In the genomic region with DNA sequence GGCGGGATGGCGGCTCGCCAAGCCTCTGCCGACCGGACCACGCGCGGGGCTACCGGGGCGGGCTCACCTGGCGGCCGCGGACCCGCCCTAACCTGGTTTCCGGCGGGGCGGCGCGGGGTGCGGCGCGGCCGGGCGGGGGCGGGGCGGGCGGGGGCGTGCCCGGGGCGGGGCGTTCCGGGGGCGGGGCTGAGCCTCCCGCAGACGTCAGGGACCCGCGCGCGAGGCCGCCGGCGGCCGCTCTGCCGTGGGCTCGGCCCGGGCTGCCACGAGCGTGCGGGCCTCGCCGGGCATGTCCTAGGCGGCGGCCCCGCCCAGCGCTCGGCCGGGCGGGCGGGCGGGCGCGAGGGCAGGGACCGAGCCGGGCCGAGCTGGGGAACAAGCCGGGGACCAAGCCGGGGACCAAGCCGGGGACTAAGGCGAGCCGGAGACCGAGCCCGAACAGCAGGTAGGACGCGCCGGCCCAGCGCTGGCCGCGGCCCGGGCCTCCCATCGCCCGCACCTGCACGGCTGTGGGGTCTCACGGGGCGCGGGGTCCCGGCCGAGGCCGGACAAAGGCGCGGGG, we compare ENCODE assay signal across 8 cellular contexts. TPM values are rescaled to one million over a fixed set of nuclear protein-coding genes. Genes with fewer than 3 reads are reported as not detected.
A peak's percentile ranks its signal among the peaks of the same experiment; 100 is the strongest.
DNase-seq lines count a peak whose midpoint lies in the region; ATAC-seq and TF ChIP-seq lines count a peak whose summit lies in the region.

TSS of gene CEP170B (plus strand) at position 200 of the 562 bp plus-strand sequence. CDS start 3,183 bp downstream, outside the sequence.

- H3K36me3 ChIP-seq in esophagus (ENCODE audit: control insufficient read depth in 2 of 2, insufficient read depth in 2 of 2, low read length in 1 of 2) (peaks cover 0 to 12% of the 10 kb centered on the region in 2 donors), mucosa of stomach (ENCODE audit: control insufficient read depth, insufficient read depth, low read length) (no peaks in the 10 kb centered on the region), thoracic aorta (peaks cover 4% of the 10 kb centered on the region)

- 0 to 1% methylated on average over 31 to 89 of the region's 90 CpGs for WGBS in esophagus, 2 donors

- H3K9me3 ChIP-seq in esophagus (ENCODE audit: control insufficient read depth in 2 of 2, insufficient read depth in 1 of 2, low read depth in 1 of 2, low read length in 1 of 2) (no peaks in the 10 kb centered on the region), mucosa of stomach (ENCODE audit: control insufficient read depth, low read length) (no peaks in the 10 kb centered on the region), thoracic aorta (no peaks in the 10 kb centered on the region)

- ATAC-seq in thoracic aorta (ENCODE audit: insufficient number of reproducible peaks, low FRiP score, low read depth) (peak; percentile 25), GM21737 (IDR thresholded peaks at IDR 0.05; ENCODE audit: unreplicated experiment) (no peak), GM18517 (IDR thresholded peaks at IDR 0.05; ENCODE audit: unreplicated experiment) (no peak)

- H3K4me3 ChIP-seq in esophagus (ENCODE audit: low read depth in 1 of 2, low read length in 2 of 2) (peak within 1 kb of the TSS; percentile 58 to 66), mucosa of stomach (ENCODE audit: low read length) (peak within 1 kb of the TSS; percentile 40), thoracic aorta (peak within 1 kb of the TSS; percentile 97)

- DNase-seq in EL (peak; percentile 44), M059J (ENCODE audit: low read depth) (peak; percentile 18), thoracic aorta (ENCODE audit: low spot score) (no peak)
- peak; percentile 69 for DNase-seq in activated CD8-positive, alpha-beta memory T cell treated with anti-CD3 and anti-CD28 coated beads, Interleukin-2, amount 50 U/mL, for 48 hours

- peak within 1 kb of the TSS; percentile 92 to 97 for H3K27ac ChIP-seq in esophagus (ENCODE audit: low read depth in 2 of 2, low read length in 1 of 2)
- H3K27ac ChIP-seq in thoracic aorta = peak within 1 kb of the TSS; percentile 21 to 59

- H3K27me3 ChIP-seq in esophagus (ENCODE audit: control insufficient read depth in 1 of 2, insufficient read depth in 2 of 2, low read length in 2 of 2) (no peaks in the 10 kb centered on the region), mucosa of stomach (ENCODE audit: control insufficient read depth, insufficient read depth, low read length) (no peaks in the 10 kb centered on the region), thoracic aorta (replicated peaks; ENCODE audit: insufficient read depth) (no peaks in the 10 kb centered on the region)

- H3K4me1 ChIP-seq in esophagus (ENCODE audit: control insufficient read depth in 2 of 2, insufficient read depth in 2 of 2, low read length in 1 of 2) = peaks cover 13 to 24% of the 10 kb centered on the region in 2 donors
- peaks cover 32% of the 10 kb centered on the region for H3K4me1 ChIP-seq in mucosa of stomach (ENCODE audit: control insufficient read depth, insufficient read depth, low read length)
- peaks cover 19 to 25% of the 10 kb centered on the region in 2 donors for H3K4me1 ChIP-seq in thoracic aorta (ENCODE audit: control insufficient read depth in 1 of 2, low read depth in 2 of 2)

- peak within 1 kb of the TSS; percentile 80 for H3K9ac ChIP-seq in mucosa of stomach (ENCODE audit: low read length)

- TF ChIP-seq CTCF in thoracic aorta (IDR thresholded peaks at IDR 0.05) = no peak

RNA-seq across cellular contexts. Expression of gene CEP170B, which starts in this region (rescaled TPM):
- 3.8 and 9.1 TPM in 2 replicates for total RNA-seq in M059J (2014; rRNA removed; shearing (Covaris generic))
- 10 to 100 TPM; 19.8 to 37.5 TPM for polyA plus RNA-seq in esophagus
- 10 to 100 TPM; 35.2 to 38.2 TPM for total RNA-seq in thoracic aorta

Comparison
In these comparisons a context has a peak if more than half of its experiments do, and no peak if none do; other contexts are left out.
1. H3K4me3 ChIP-seq: peak in every context shown above with its lines; median percentile 97 in thoracic aorta; 62 in esophagus; 40 in mucosa of stomach.